In the genomic region with DNA sequence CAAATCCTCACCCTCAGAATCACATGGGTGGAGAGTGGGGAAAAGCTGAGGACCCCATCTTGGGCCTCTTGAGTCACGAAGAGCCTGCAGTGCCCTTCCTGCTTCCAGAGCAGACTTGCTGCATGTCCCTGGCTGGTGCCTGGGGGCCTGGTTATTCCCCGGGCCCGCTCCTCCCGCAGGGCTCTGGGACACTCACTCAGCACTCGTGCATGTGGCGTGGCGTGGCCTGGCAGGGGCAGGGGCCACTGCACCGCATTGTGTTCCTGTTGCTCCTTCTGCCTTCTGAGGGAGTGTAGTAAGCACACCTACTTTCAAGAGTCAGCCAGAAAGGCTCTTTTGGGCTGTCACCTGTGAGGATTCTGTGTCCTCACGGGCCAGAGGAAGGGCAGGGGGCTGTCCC, we compare ENCODE assay signal across 33 cellular contexts. TPM values are rescaled to one million over a fixed set of nuclear protein-coding genes. Genes with fewer than 3 reads are reported as not detected.
"Had no signal": no experiment of that assay in that cellular context is flagged by ENCODE, and none has a peak within 500 bp of the region (broad histone marks: within the 10 kb centered on the region; RNA-seq: fewer than 3 reads in every experiment).

No MANE protein-coding gene starts in this region.

- H3K36me3 ChIP-seq: colonic mucosa had no signal

- H3K27me3 ChIP-seq: colonic mucosa, dorsolateral prefrontal cortex, esophagus muscularis mucosa, esophagus squamous epithelium, foreskin keratinocyte, gastrocnemius medialis, gastroesophageal sphincter, heart left ventricle, heart right ventricle had no signal

- H3K9me3 ChIP-seq: colonic mucosa, esophagus muscularis mucosa, esophagus squamous epithelium, gastrocnemius medialis, gastroesophageal sphincter, heart left ventricle, heart right ventricle had no signal

- H3K27ac ChIP-seq: colonic mucosa, coronary artery, dorsolateral prefrontal cortex, epithelial cell of prostate, esophagus muscularis mucosa, esophagus squamous epithelium, foreskin keratinocyte, gastrocnemius medialis, gastroesophageal sphincter, heart left ventricle, heart right ventricle had no signal

- H3K4me3 ChIP-seq: colonic mucosa, coronary artery, dorsolateral prefrontal cortex, esophagus muscularis mucosa, esophagus squamous epithelium, gastrocnemius medialis, gastroesophageal sphincter, heart left ventricle, heart right ventricle had no signal

- DNase-seq: colonic mucosa; cortex of kidney; dermis blood vessel endothelial cell; dorsolateral prefrontal cortex; effector CD4-positive, alpha-beta T cell; effector CD8-positive, alpha-beta T cell; effector memory CD4-positive, alpha-beta T cell; effector memory CD8-positive, alpha-beta T cell; endodermal cell; erythroblast; esophagus squamous epithelium; foreskin fibroblast; foreskin keratinocyte; foreskin melanocyte; gastrocnemius medialis; glutamatergic neuron; head of caudate nucleus; heart right ventricle had no signal

- H3K4me1 ChIP-seq: colonic mucosa, esophagus muscularis mucosa, esophagus squamous epithelium, foreskin keratinocyte, gastrocnemius medialis, gastroesophageal sphincter, heart left ventricle, heart right ventricle had no signal

- FAIRE-seq: colon, endometrium, endothelial cell of umbilical vein, frontal cortex had no signal

- ATAC-seq: effector memory CD8-positive, alpha-beta T cell; esophagus mucosa; foreskin keratinocyte; gastrocnemius medialis; gastroesophageal sphincter; heart left ventricle had no signal

RNA-seq across cellular contexts. Expression of a gene that starts 33.7 kb away (rescaled TPM):
- total RNA-seq: colonic mucosa, dermis blood vessel endothelial cell, dermis microvascular lymphatic vessel endothelial cell, endodermal cell, endothelial cell of umbilical vein, epithelial cell of proximal tubule, esophagus mucosa, esophagus muscularis mucosa, esophagus squamous epithelium, fibroblast of lung, fibroblast of villous mesenchyme, foreskin keratinocyte, frontal cortex, gastroesophageal sphincter, glomerular endothelial cell had no signal
- polyA plus RNA-seq: endothelial cell of umbilical vein, fibroblast of lung, foreskin keratinocyte had no signal
